ENCODE assay signal across 22 cellular contexts in genomic region chr4:102606261-102606660, GRCh38.
DNase-seq lines count a peak whose midpoint lies in the region; ATAC-seq lines count a peak whose summit lies in the region.
"Had no signal": no experiment of that assay in that cellular context is flagged by ENCODE, and none has a peak within 500 bp of the region (broad histone marks: within the 10 kb centered on the region; RNA-seq: fewer than 3 reads in every experiment).

No MANE protein-coding gene starts in this region.

- DNase-seq in activated T-cell treated with anti-CD3 and anti-CD28 coated beads, Interleukin-2, amount 50 U/mL, for 24 hours, result no peak
- DNase-seq in activated T-cell treated with anti-CD3 and anti-CD28 coated beads for 4 hours (no peak), kidney tubule cell (ENCODE audit: low spot score) (peak; percentile 20), occipital lobe (lab: John Stamatoyannopoulos, UW) (no peak)
- DNase-seq in stimulated activated naive B cell treated with anti-CD40 and anti-IgM and Interleukin-4, amounts not matched to agents 10 μg/mL and 1 μg/mL and 100 μg/mL, for 72 hours, result no peak
- DNase-seq: activated CD4-positive, alpha-beta T cell treated with anti-CD3 and anti-CD28 coated beads for 48 hours; activated CD8-positive, alpha-beta memory T cell treated with anti-CD3 and anti-CD28 coated beads, Interleukin-2, amount 50 U/mL, for 4 hours; BE2C; cortex of kidney; esophagus squamous epithelium; HCEC 1CT; islet precursor cell; Karpas-422; NCI-H1694; NCI-H526; stimulated activated CD8-positive, alpha-beta memory T cell treated with anti-CD3 and anti-CD28 coated beads, Interleukin-4, amount 100 ng/mL, for 48 hours had no signal

- peak overlapping the region; percentile 90 for H3K27ac Mint-ChIP-seq in activated T-cell treated with anti-CD3 and anti-CD28 coated beads, Interleukin-2, amount 50 U/mL, for 24 hours
- H3K27ac Mint-ChIP-seq in activated naive CD8-positive, alpha-beta T cell, result peak overlapping the region; percentile 80
- H3K27ac Mint-ChIP-seq in stimulated activated naive B cell treated with anti-CD40 and anti-IgM and Interleukin-4, amounts not matched to agents 10 μg/mL and 1 μg/mL and 100 μg/mL, for 72 hours, result peak overlapping the region; percentile 69
- H3K27ac Mint-ChIP-seq: progenitor cell of endocrine pancreas had no signal

- no peak overlapping the region for H3K4me3 Mint-ChIP-seq in activated T-cell treated with anti-CD3 and anti-CD28 coated beads, Interleukin-2, amount 50 U/mL, for 24 hours
- H3K4me3 Mint-ChIP-seq in activated naive CD8-positive, alpha-beta T cell, result no peak overlapping the region
- no peak overlapping the region for H3K4me3 Mint-ChIP-seq in stimulated activated naive B cell treated with anti-CD40 and anti-IgM and Interleukin-4, amounts not matched to agents 10 μg/mL and 1 μg/mL and 100 μg/mL, for 72 hours
- H3K4me3 Mint-ChIP-seq: T-helper 1 cell treated with Interleukin-12 subunit alpha and Interleukin-12 subunit beta and Interleukin-4 antibody, amounts not matched to agents 30 μg/mL and 1 μg/mL, for 36 hours had no signal

- no peaks in the 10 kb centered on the region for H3K27me3 Mint-ChIP-seq in activated T-cell treated with anti-CD3 and anti-CD28 coated beads, Interleukin-2, amount 50 U/mL, for 24 hours
- H3K27me3 Mint-ChIP-seq in activated naive CD8-positive, alpha-beta T cell, result no peaks in the 10 kb centered on the region
- no peaks in the 10 kb centered on the region for H3K27me3 Mint-ChIP-seq in stimulated activated naive B cell treated with anti-CD40 and anti-IgM and Interleukin-4, amounts not matched to agents 10 μg/mL and 1 μg/mL and 100 μg/mL, for 72 hours
- H3K27me3 Mint-ChIP-seq: progenitor cell of endocrine pancreas had no signal

- H3K36me3 Mint-ChIP-seq in activated T-cell treated with anti-CD3 and anti-CD28 coated beads, Interleukin-2, amount 50 U/mL, for 24 hours (ENCODE audit: low read depth), result peaks cover 90% of the 10 kb centered on the region
- H3K36me3 Mint-ChIP-seq in activated naive CD8-positive, alpha-beta T cell, result peaks cover 47% of the 10 kb centered on the region
- peaks cover 48 to 68% of the 10 kb centered on the region in 2 donors for H3K36me3 Mint-ChIP-seq in stimulated activated naive B cell treated with anti-CD40 and anti-IgM and Interleukin-4, amounts not matched to agents 10 μg/mL and 1 μg/mL and 100 μg/mL, for 72 hours

- H3K9me3 Mint-ChIP-seq in activated T-cell treated with anti-CD3 and anti-CD28 coated beads, Interleukin-2, amount 50 U/mL, for 24 hours, result no peaks in the 10 kb centered on the region
- H3K9me3 Mint-ChIP-seq in activated naive CD8-positive, alpha-beta T cell (ENCODE audit: low read depth), result no peaks in the 10 kb centered on the region
- no peaks in the 10 kb centered on the region for H3K9me3 Mint-ChIP-seq in stimulated activated naive B cell treated with anti-CD40 and anti-IgM and Interleukin-4, amounts not matched to agents 10 μg/mL and 1 μg/mL and 100 μg/mL, for 72 hours

- peaks cover 70% of the 10 kb centered on the region for H3K4me1 Mint-ChIP-seq in activated T-cell treated with anti-CD3 and anti-CD28 coated beads, Interleukin-2, amount 50 U/mL, for 24 hours (ENCODE audit: low read depth)
- peaks cover 67% of the 10 kb centered on the region for H3K4me1 Mint-ChIP-seq in activated naive CD8-positive, alpha-beta T cell (ENCODE audit: low read depth)
- peaks cover 7 to 22% of the 10 kb centered on the region in 2 donors for H3K4me1 Mint-ChIP-seq in stimulated activated naive B cell treated with anti-CD40 and anti-IgM and Interleukin-4, amounts not matched to agents 10 μg/mL and 1 μg/mL and 100 μg/mL, for 72 hours

- no peak for ATAC-seq in stimulated activated naive B cell treated with anti-CD40 and anti-IgM and Interleukin-4, amounts not matched to agents 10 μg/mL and 1 μg/mL and 100 μg/mL, for 72 hours (replicated peaks)
- ATAC-seq in GM21723 (IDR thresholded peaks at IDR 0.05; ENCODE audit: unreplicated experiment), result no peak
- ATAC-seq in HG03045 (IDR thresholded peaks at IDR 0.05; ENCODE audit: unreplicated experiment), result no peak
- ATAC-seq: gastroesophageal sphincter had no signal
